ENCODE assay signal across 1 cellular context in the genomic region with DNA sequence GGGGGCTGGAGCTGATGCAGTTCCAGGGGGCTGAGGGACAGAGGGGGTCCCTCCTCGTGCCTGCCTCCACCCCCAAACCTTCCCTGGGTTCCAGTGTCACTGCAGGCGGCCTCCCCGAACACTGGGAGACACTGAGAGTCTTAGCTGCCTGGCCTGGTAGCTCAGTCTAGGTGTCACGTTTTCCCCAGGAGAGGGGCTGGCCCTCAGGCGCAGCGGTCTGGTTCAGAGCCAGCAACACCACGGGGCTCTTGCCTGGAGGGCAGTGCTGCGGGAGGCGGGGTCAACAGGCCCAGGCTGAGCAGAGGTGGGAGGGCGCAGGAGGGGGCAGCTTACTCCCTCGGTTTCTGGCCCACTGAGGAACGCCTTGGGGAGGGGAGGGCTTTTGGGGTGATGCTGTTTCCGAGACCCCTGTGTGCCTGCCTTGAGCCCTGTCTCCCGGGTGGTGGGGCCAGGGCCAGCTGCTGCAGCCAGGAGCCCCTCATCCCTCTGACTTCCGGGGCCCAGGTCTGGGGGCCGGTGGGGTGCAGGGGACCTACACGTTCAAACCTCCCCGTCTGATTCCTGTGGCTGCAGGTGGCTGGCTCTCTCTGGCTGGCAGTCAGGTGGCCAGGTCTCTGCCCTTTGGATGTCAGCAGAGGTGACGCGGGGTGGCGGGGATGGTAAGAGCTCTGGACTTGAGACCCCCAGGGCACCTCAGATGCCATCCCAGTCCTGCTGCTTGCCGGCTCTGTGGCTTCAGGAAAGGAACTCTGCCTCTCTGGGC.
TF ChIP-seq lines count a peak whose summit lies in the region.

No MANE protein-coding gene starts in this region.

TF ChIP-seq in HEK293, 187 proteins besides CTCF, POLR2A, EP300 and RAD21 (continued from another document):
- TF ChIP-seq, protein P1, sequence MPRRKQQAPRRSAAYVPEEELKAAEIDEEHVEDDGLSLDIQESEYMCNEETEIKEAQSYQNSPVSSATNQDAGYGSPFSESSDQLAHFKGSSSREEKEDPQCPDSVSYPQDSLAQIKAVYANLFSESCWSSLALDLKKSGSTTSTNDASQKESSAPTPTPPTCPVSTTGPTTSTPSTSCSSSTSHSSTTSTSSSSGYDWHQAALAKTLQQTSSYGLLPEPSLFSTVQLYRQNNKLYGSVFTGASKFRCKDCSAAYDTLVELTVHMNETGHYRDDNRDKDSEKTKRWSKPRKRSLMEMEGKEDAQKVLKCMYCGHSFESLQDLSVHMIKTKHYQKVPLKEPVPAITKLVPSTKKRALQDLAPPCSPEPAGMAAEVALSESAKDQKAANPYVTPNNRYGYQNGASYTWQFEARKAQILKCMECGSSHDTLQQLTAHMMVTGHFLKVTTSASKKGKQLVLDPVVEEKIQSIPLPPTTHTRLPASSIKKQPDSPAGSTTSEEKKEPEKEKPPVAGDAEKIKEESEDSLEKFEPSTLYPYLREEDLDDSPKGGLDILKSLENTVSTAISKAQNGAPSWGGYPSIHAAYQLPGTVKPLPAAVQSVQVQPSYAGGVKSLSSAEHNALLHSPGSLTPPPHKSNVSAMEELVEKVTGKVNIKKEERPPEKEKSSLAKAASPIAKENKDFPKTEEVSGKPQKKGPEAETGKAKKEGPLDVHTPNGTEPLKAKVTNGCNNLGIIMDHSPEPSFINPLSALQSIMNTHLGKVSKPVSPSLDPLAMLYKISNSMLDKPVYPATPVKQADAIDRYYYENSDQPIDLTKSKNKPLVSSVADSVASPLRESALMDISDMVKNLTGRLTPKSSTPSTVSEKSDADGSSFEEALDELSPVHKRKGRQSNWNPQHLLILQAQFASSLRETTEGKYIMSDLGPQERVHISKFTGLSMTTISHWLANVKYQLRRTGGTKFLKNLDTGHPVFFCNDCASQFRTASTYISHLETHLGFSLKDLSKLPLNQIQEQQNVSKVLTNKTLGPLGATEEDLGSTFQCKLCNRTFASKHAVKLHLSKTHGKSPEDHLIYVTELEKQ (tag by site-specific recombination; IDR thresholded peaks at IDR 0.05; ENCODE audit: borderline replicate concordance), result no peak
TF ChIP-seq in HEK293: peak in this region for 22.
